Comparison of ENCODE assay signal across 8 cellular contexts in the genomic region with DNA sequence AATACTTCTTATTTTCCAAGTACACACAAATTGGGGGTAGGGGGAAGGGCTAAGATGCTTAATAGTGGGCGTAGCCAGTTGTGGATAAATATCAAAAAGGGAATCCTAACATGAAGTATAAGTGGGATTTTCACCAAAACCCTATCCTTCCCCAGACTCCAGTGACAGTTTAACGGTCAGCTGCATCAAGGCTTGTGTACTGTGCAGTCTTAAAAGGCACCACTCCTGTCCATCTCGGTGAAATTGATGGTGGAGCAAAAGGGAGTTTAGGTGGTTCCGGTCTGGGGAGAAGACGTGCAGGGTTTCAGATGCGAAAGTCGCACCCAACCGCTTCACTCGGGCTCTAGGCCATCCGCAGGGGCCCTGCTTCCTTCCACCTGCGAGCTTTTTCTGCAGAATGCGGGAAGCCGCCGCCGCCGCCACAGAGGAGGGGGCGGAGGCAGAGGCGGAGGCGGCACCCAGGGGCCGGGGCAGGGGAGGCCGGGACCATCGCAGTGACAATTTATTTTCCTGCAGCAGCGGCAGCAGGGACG. TPM values are rescaled to one million over a fixed set of nuclear protein-coding genes. Genes with fewer than 3 reads are reported as not detected.
DNase-seq lines count a peak whose midpoint lies in the region; ATAC-seq and TF ChIP-seq lines count a peak whose summit lies in the region.

A gene (plus strand): TSS at position 492 of the 533 bp plus-strand sequence. CDS start 21,464 bp downstream, outside the sequence.

- H3K27me3 ChIP-seq in HUES48 (ENCODE audit: control insufficient read depth, insufficient read depth, low read length) (peaks cover 15% of the 10 kb centered on the region), ascending aorta (no peaks in the 10 kb centered on the region)

- H3K4me1 ChIP-seq in HUES48 (ENCODE audit: control insufficient read depth, insufficient read depth, low read length) (peaks cover 9% of the 10 kb centered on the region; the same call in 1 of the 2 replicates), ascending aorta (peaks cover 0 to 12% of the 10 kb centered on the region in 2 donors)

- H3K27ac ChIP-seq in HUES48 (ENCODE audit: low read depth, low read length): peak within 1 kb of the TSS; percentile 76
- peak within 1 kb of the TSS; percentile 76 to 85 for H3K27ac ChIP-seq in ascending aorta

- H3K27ac Mint-ChIP-seq in immature natural killer cell: peak within 1 kb of the TSS; percentile 95 to 98 (median 97)

- TF ChIP-seq CTCF in ascending aorta (IDR thresholded peaks at IDR 0.05): no peak

- intact Hi-C loops in T-helper 1 cell treated with Interleukin-12 subunit alpha and Interleukin-12 subunit beta and Interleukin-4 antibody, amounts not matched to agents 30 ng/mL and 1 ng/mL, for 36 hours (cut with micrococcal nuclease): loop anchor here (1.0 to 10.0 kb wide), 18 partner anchors 8 to 1062 kb away; a partner anchor contains a TSS
- intact Hi-C loops in ascending aorta (cut with DNase I): loop anchor here (5.0 kb wide), 3 partner anchors 43 to 112 kb away; a partner anchor contains a TSS

- peak; percentile 42 for ATAC-seq in GM21381 (IDR thresholded peaks at IDR 0.05; ENCODE audit: unreplicated experiment)

- peaks cover 47 to 62% of the 10 kb centered on the region in 2 donors for H3K4me1 Mint-ChIP-seq in immature natural killer cell

- H3K36me3 ChIP-seq in HUES48 (ENCODE audit: control insufficient read depth, insufficient read depth, low read length) (no peaks in the 10 kb centered on the region), ascending aorta (no peaks in the 10 kb centered on the region)

- H3K4me3 ChIP-seq in HUES48 (ENCODE audit: low read depth, low read length): peak within 1 kb of the TSS; percentile 84
- H3K4me3 ChIP-seq in ascending aorta: peak within 1 kb of the TSS; percentile 81 to 90

- H3K9me3 Mint-ChIP-seq in immature natural killer cell: no peaks in the 10 kb centered on the region

- H3K9me3 ChIP-seq in HUES48 (ENCODE audit: control insufficient read depth, insufficient read depth, low read length) (no peaks in the 10 kb centered on the region), ascending aorta (no peaks in the 10 kb centered on the region)

- no peaks in the 10 kb centered on the region for H3K36me3 Mint-ChIP-seq in immature natural killer cell

- DNase-seq in COR-L47 (lab: John Stamatoyannopoulos, UW): peak; percentile 39
- DNase-seq in ascending aorta (ENCODE audit: low spot score in 2 of 2): peak in 1 of 2 donors; percentile 69
- peak; percentile 78 to 82 (median 78) for DNase-seq in immature natural killer cell
- DNase-seq in stimulated activated CD4-positive, alpha-beta T cell treated with anti-CD3 and anti-CD28 coated beads, Interleukin-15, amount 100 ng/mL, for 48 hours (ENCODE audit: low read depth in 2 of 2): peak; percentile 61 to 71
- DNase-seq in Ammon's horn (ENCODE audit: low spot score): no peak

- peak within 1 kb of the TSS; percentile 75 for H3K9ac ChIP-seq in HUES48 (ENCODE audit: low read depth, low read length)

- peak within 1 kb of the TSS; percentile 93 to 99 (median 98) for H3K4me3 Mint-ChIP-seq in immature natural killer cell

- H3K27me3 Mint-ChIP-seq in immature natural killer cell (ENCODE audit: low read depth in 3 of 3): peaks cover 3 to 12% (median 4%) of the 10 kb centered on the region in 3 donors

RNA-seq across cellular contexts. Expression of the gene that starts here (rescaled TPM):
- 36.5 and 44.3 TPM in 2 replicates for total RNA-seq in T-helper 1 cell treated with Interleukin-12 subunit alpha and Interleukin-12 subunit beta and Interleukin-4 antibody, amounts not matched to agents 30 ng/mL and 1 ng/mL, for 36 hours
- total RNA-seq in ascending aorta: 37.0 TPM
- 1 to 10 TPM; 4.2 to 8.4 (median 7.3) TPM for polyA plus RNA-seq in immature natural killer cell
